18 cellular contexts compared by ENCODE assay signal in the genomic region with DNA sequence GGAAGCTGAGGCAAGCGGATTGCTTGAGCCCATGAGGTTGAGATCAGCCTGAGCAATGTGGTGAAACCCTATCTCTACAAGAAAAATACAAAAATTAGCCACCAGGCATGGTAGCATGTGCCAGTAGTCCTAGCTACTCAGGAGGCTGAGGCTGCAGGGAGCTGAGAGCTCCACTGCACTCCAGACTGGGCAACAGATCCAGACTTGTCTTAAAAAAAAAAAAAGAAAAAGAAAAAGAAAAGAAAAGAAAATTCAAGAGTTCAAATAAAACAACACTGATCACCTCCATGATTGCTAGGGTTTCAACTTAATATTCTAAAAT. TPM values are rescaled to one million over a fixed set of nuclear protein-coding genes. Genes with fewer than 3 reads are reported as not detected.
A peak's percentile ranks its signal among the peaks of the same experiment; 100 is the strongest.
DNase-seq lines count a peak whose midpoint lies in the region; ATAC-seq and TF ChIP-seq lines count a peak whose summit lies in the region.
"Had no signal": no experiment of that assay in that cellular context is flagged by ENCODE, and none has a peak within 500 bp of the region (broad histone marks: within the 10 kb centered on the region; RNA-seq: fewer than 3 reads in every experiment).

No MANE protein-coding gene starts in this region.

- TF ChIP-seq EP300 in gastroesophageal sphincter (IDR thresholded peaks at IDR 0.05), result no peak

- no peak overlapping the region for H3K23ac ChIP-seq in mesenchymal stem cell (ENCODE audit: low read length in 2 of 2)

- H3K36me3 Mint-ChIP-seq in CD8-positive, alpha-beta memory T cell, result no peaks in the 10 kb centered on the region
- H3K36me3 Mint-ChIP-seq in T-helper 2 cell treated with Interferon-gamma antibody and Interleukin-4, amounts not matched to agents 5 μg/mL and 100 μg/mL, for 36 hours (ENCODE audit: low read depth), result peaks cover 17% of the 10 kb centered on the region
- no peaks in the 10 kb centered on the region for H3K36me3 Mint-ChIP-seq in stimulated activated memory B cell treated with anti-CD40 and anti-IgM and Interleukin-4, amounts not matched to agents 10 μg/mL and 1 μg/mL and 100 μg/mL, for 72 hours
- H3K36me3 Mint-ChIP-seq: activated naive CD8-positive, alpha-beta T cell treated with anti-CD3 and anti-CD28 coated beads for 36 hours had no signal

- H3K4me1 ChIP-seq in ACC112 (ENCODE audit: control insufficient read depth, insufficient read depth, low read length, unreplicated experiment) (peaks cover 73% of the 10 kb centered on the region), mesenchymal stem cell (ENCODE audit: control insufficient read depth, insufficient read depth, low read depth, low read length) (peaks cover 3% of the 10 kb centered on the region), mucosa of descending colon (ENCODE audit: low read depth) (no peaks in the 10 kb centered on the region), gastroesophageal sphincter (peaks cover 0 to 13% (median 0%) of the 10 kb centered on the region in 3 donors)
- peaks cover 7% of the 10 kb centered on the region for H3K4me1 ChIP-seq in CD8-positive, alpha-beta memory T cell (ENCODE audit: insufficient read depth, low read length)
- H3K4me1 ChIP-seq: BE2C had no signal

- no peak overlapping the region for H2BK120ac ChIP-seq in mesenchymal stem cell (ENCODE audit: low read depth, low read length)

- H3K27ac Mint-ChIP-seq in CD8-positive, alpha-beta memory T cell, result peak overlapping the region in 3 of 8 donors; percentile 44 to 70 (median 49)
- H3K27ac Mint-ChIP-seq in T-helper 2 cell treated with Interferon-gamma antibody and Interleukin-4, amounts not matched to agents 5 μg/mL and 100 μg/mL, for 36 hours, result no peak overlapping the region
- no peak overlapping the region for H3K27ac Mint-ChIP-seq in stimulated activated memory B cell treated with anti-CD40 and anti-IgM and Interleukin-4, amounts not matched to agents 10 μg/mL and 1 μg/mL and 100 μg/mL, for 72 hours
- H3K27ac Mint-ChIP-seq: activated naive CD8-positive, alpha-beta T cell treated with anti-CD3 and anti-CD28 coated beads for 36 hours had no signal

- H2BK15ac ChIP-seq in mesenchymal stem cell (ENCODE audit: low read depth, poor library complexity, severe bottlenecking), result no peak overlapping the region

- ATAC-seq in stimulated activated memory B cell treated with anti-CD40 and anti-IgM and Interleukin-4, amounts not matched to agents 10 μg/mL and 1 μg/mL and 100 μg/mL, for 72 hours, result no peak
- ATAC-seq in mucosa of descending colon, result no peak
- ATAC-seq in gastroesophageal sphincter, result no peak
- ATAC-seq: sciatic nerve had no signal

- H3K79me1 ChIP-seq in mesenchymal stem cell (replicated peaks; ENCODE audit: low read length, poor library complexity, severe bottlenecking), result no peaks in the 10 kb centered on the region

- DNase-seq in CD8-positive, alpha-beta memory T cell, result no peak
- DNase-seq in T-helper 2 cell treated with Interferon-gamma antibody and Interleukin-4, amounts not matched to agents 5 μg/mL and 100 μg/mL, for 36 hours (ENCODE audit: low spot score), result no peak
- DNase-seq in mesenchymal stem cell, result no peak
- no peak for DNase-seq in stimulated activated naive CD4-positive, alpha-beta T cell treated with Interleukin-2 at 50 U/mL for 16 hours (lab: John Stamatoyannopoulos, UW)
- no peak for DNase-seq in mucosa of descending colon
- DNase-seq: activated naive CD8-positive, alpha-beta T cell treated with anti-CD3 and anti-CD28 coated beads for 36 hours; BE2C; DMS79; hypothalamus; NCI-H1930; NCI-H510A treated with DMSO at 0.1 percent for 48 hours; occipital lobe; SHP77 treated with DMSO at 0.1 percent for 48 hours; stimulated activated CD4-positive, alpha-beta T cell treated with anti-CD3 and anti-CD28 coated beads, Interleukin-2, amount 100 ng/mL, for 48 hours had no signal

- CTCF ChIA-PET in CD8-positive, alpha-beta memory T cell (lab: Charles Lee), result no interaction called here

- H3K14ac ChIP-seq in mesenchymal stem cell (ENCODE audit: low read length in 2 of 2), result no peak overlapping the region

- peak overlapping the region; percentile 29 to 37 for H3K18ac ChIP-seq in mesenchymal stem cell (ENCODE audit: low read depth in 1 of 2, low read length in 2 of 2)

- H3K9me3 ChIP-seq in CD8-positive, alpha-beta memory T cell (ENCODE audit: low read length), result no peaks in the 10 kb centered on the region
- H3K9me3 ChIP-seq in mesenchymal stem cell (ENCODE audit: control insufficient read depth, low read length) (no peaks in the 10 kb centered on the region), mucosa of descending colon (no peaks in the 10 kb centered on the region), gastroesophageal sphincter (no peaks in the 10 kb centered on the region)
- H3K9me3 ChIP-seq: BE2C had no signal

- H2AK5ac ChIP-seq in mesenchymal stem cell (ENCODE audit: low read length, severe bottlenecking), result peak overlapping the region; percentile 87

- no peaks in the 10 kb centered on the region for H3K79me2 ChIP-seq in ACC112 (ENCODE audit: control insufficient read depth, insufficient read depth, low read length, unreplicated experiment)

- no peak for TF ChIP-seq POLR2A in gastroesophageal sphincter (IDR thresholded peaks at IDR 0.05)

- H3K36me3 ChIP-seq in ACC112 (ENCODE audit: insufficient read depth, low read length) (no peaks in the 10 kb centered on the region), mesenchymal stem cell (ENCODE audit: control insufficient read depth in 1 of 2, insufficient read depth in 2 of 2, low read depth in 1 of 2, low read length in 2 of 2) (no peaks in the 10 kb centered on the region), mucosa of descending colon (ENCODE audit: low read depth) (no peaks in the 10 kb centered on the region), gastroesophageal sphincter (no peaks in the 10 kb centered on the region)
- no peaks in the 10 kb centered on the region for H3K36me3 ChIP-seq in CD8-positive, alpha-beta memory T cell (ENCODE audit: insufficient read depth, low read length)
- H3K36me3 ChIP-seq: BE2C had no signal

- H3K4me1 Mint-ChIP-seq in CD8-positive, alpha-beta memory T cell, result peaks cover 13 to 26% (median 16%) of the 10 kb centered on the region in 3 donors
- peaks cover 36% of the 10 kb centered on the region for H3K4me1 Mint-ChIP-seq in T-helper 2 cell treated with Interferon-gamma antibody and Interleukin-4, amounts not matched to agents 5 μg/mL and 100 μg/mL, for 36 hours (ENCODE audit: low read depth)
- H3K4me1 Mint-ChIP-seq in stimulated activated memory B cell treated with anti-CD40 and anti-IgM and Interleukin-4, amounts not matched to agents 10 μg/mL and 1 μg/mL and 100 μg/mL, for 72 hours, result peaks cover 11% of the 10 kb centered on the region

- intact Hi-C loops in mucosa of descending colon (cut with DNase I, micrococcal nuclease), result no loop called here

- no peaks in the 10 kb centered on the region for H3K27me3 Mint-ChIP-seq in CD8-positive, alpha-beta memory T cell
- H3K27me3 Mint-ChIP-seq in T-helper 2 cell treated with Interferon-gamma antibody and Interleukin-4, amounts not matched to agents 5 μg/mL and 100 μg/mL, for 36 hours (ENCODE audit: low read depth), result no peaks in the 10 kb centered on the region
- no peaks in the 10 kb centered on the region for H3K27me3 Mint-ChIP-seq in stimulated activated memory B cell treated with anti-CD40 and anti-IgM and Interleukin-4, amounts not matched to agents 10 μg/mL and 1 μg/mL and 100 μg/mL, for 72 hours
- H3K27me3 Mint-ChIP-seq: activated naive CD8-positive, alpha-beta T cell treated with anti-CD3 and anti-CD28 coated beads for 36 hours had no signal

- TF ChIP-seq CTCF in mucosa of descending colon (IDR thresholded peaks at IDR 0.05) (no peak), gastroesophageal sphincter (IDR thresholded peaks at IDR 0.05) (no peak)

- peak overlapping the region in 6 of 7 donors; percentile 5 to 65 (median 42) for H3K4me3 Mint-ChIP-seq in CD8-positive, alpha-beta memory T cell
- peak overlapping the region; percentile 33 for H3K4me3 Mint-ChIP-seq in T-helper 2 cell treated with Interferon-gamma antibody and Interleukin-4, amounts not matched to agents 5 μg/mL and 100 μg/mL, for 36 hours
- H3K4me3 Mint-ChIP-seq in stimulated activated memory B cell treated with anti-CD40 and anti-IgM and Interleukin-4, amounts not matched to agents 10 μg/mL and 1 μg/mL and 100 μg/mL, for 72 hours, result no peak overlapping the region
- H3K4me3 Mint-ChIP-seq: activated naive CD8-positive, alpha-beta T cell treated with anti-CD3 and anti-CD28 coated beads for 36 hours had no signal

- H3K9me3 Mint-ChIP-seq in CD8-positive, alpha-beta memory T cell, result no peaks in the 10 kb centered on the region
- H3K9me3 Mint-ChIP-seq in T-helper 2 cell treated with Interferon-gamma antibody and Interleukin-4, amounts not matched to agents 5 μg/mL and 100 μg/mL, for 36 hours, result no peaks in the 10 kb centered on the region
- no peaks in the 10 kb centered on the region for H3K9me3 Mint-ChIP-seq in stimulated activated memory B cell treated with anti-CD40 and anti-IgM and Interleukin-4, amounts not matched to agents 10 μg/mL and 1 μg/mL and 100 μg/mL, for 72 hours
- H3K9me3 Mint-ChIP-seq: activated naive CD8-positive, alpha-beta T cell treated with anti-CD3 and anti-CD28 coated beads for 36 hours had no signal

- no peak overlapping the region for H3K9ac ChIP-seq in mesenchymal stem cell (ENCODE audit: low read length)

- H2BK5ac ChIP-seq in mesenchymal stem cell (ENCODE audit: low read depth, low read length, poor library complexity, severe bottlenecking), result peak overlapping the region; percentile 74

- no peak overlapping the region for H2AFZ ChIP-seq in ACC112 (ENCODE audit: low read length, unreplicated experiment)
- H2AFZ ChIP-seq in mesenchymal stem cell (ENCODE audit: low read depth, low read length), result no peak overlapping the region

- WGBS in mesenchymal stem cell, result 94% methylated on average over 1 of the region's 1 CpG
- WGBS in gastroesophageal sphincter (ENCODE audit: low coverage in 1 of 2), 2 donors, result 100% methylated on average over 1 of the region's 1 CpG

- no peak overlapping the region for H3K4ac ChIP-seq in mesenchymal stem cell (ENCODE audit: low read depth in 1 of 2, low read length in 2 of 2)

- H4K8ac ChIP-seq in mesenchymal stem cell (ENCODE audit: low read length), result peak overlapping the region; percentile 24

- POLR2A ChIA-PET in CD8-positive, alpha-beta memory T cell (lab: Charles Lee), result no interaction called here

- H3K27me3 ChIP-seq in ACC112 (ENCODE audit: insufficient read depth, low read length) (no peaks in the 10 kb centered on the region), mesenchymal stem cell (ENCODE audit: control insufficient read depth in 1 of 2, insufficient read depth in 1 of 2, low read length in 2 of 2) (no peaks in the 10 kb centered on the region), gastroesophageal sphincter (no peaks in the 10 kb centered on the region)
- H3K27me3 ChIP-seq in CD8-positive, alpha-beta memory T cell (ENCODE audit: insufficient read depth, low read length, poor library complexity, severe bottlenecking), result no peaks in the 10 kb centered on the region
- H3K27me3 ChIP-seq: BE2C had no signal

- peak overlapping the region; percentile 95 for H3K27ac ChIP-seq in ACC112 (ENCODE audit: low read depth, low read length)
- H3K27ac ChIP-seq in CD8-positive, alpha-beta memory T cell (ENCODE audit: low read depth, low read length), result no peak overlapping the region
- H3K27ac ChIP-seq in mesenchymal stem cell (ENCODE audit: low read length, poor library complexity, severe bottlenecking), result peak overlapping the region; percentile 95
- H3K27ac ChIP-seq in gastroesophageal sphincter, result no peak overlapping the region

- H3K4me3 ChIP-seq in ACC112 (ENCODE audit: low read depth, low read length) (peak overlapping the region; percentile 44), mesenchymal stem cell (ENCODE audit: insufficient read depth in 1 of 2, low read depth in 1 of 2, low read length in 2 of 2) (no peak overlapping the region), mucosa of descending colon (no peak overlapping the region), gastroesophageal sphincter (no peak overlapping the region)
- H3K4me3 ChIP-seq in CD8-positive, alpha-beta memory T cell (ENCODE audit: low read length), result no peak overlapping the region

- peak overlapping the region in 1 of 2 experiments; percentile 71 for H2BK12ac ChIP-seq in mesenchymal stem cell (ENCODE audit: low read length in 2 of 2)

- peak overlapping the region; percentile 65 for H4K91ac ChIP-seq in mesenchymal stem cell (ENCODE audit: low read length)

- H3K4me2 ChIP-seq in mesenchymal stem cell (ENCODE audit: low read length, poor library complexity, severe bottlenecking), result peak overlapping the region; percentile 36

RNA-seq across cellular contexts. Expression of a gene that starts 34.4 kb away (rescaled TPM):
- 1 to 10 TPM; 1.6 to 1.7 TPM for total RNA-seq in CD8-positive, alpha-beta memory T cell
- polyA plus RNA-seq in CD8-positive, alpha-beta memory T cell, result 1.9 TPM
- polyA plus RNA-seq in mesenchymal stem cell (2013, experiment 1 of 2), result 0.66 TPM
- polyA plus RNA-seq in mesenchymal stem cell (2013, experiment 2 of 2), result 0.66 TPM
- 1 to 10 TPM in 2 of 3 donors, under 1 TPM in 1; 0.70 to 4.3 (median 1.8) TPM for total RNA-seq in mucosa of descending colon
- total RNA-seq in gastroesophageal sphincter, result not detected

Comparison
In these comparisons a context has a peak if more than half of its experiments do, and no peak if none do; other contexts are left out.
1. H3K27ac ChIP-seq: peak in ACC112 (single experiment) and mesenchymal stem cell (single experiment); none in CD8-positive, alpha-beta memory T cell (single experiment) and gastroesophageal sphincter (0 of 4).